21 cellular contexts compared by ENCODE assay signal in genomic region chr5:100823812-100824211, GRCh38.
"Had no signal": no experiment of that assay in that cellular context is flagged by ENCODE, and none has a peak within 500 bp of the region (broad histone marks: within the 10 kb centered on the region; RNA-seq: fewer than 3 reads in every experiment).

No MANE protein-coding gene starts in this region.

- H3K27me3 ChIP-seq: esophagus squamous epithelium, gastroesophageal sphincter, neural progenitor cell, ovary, testis, transverse colon had no signal

- H3K4me3 Mint-ChIP-seq: naive thymus-derived CD4-positive, alpha-beta T cell; neural progenitor cell; stimulated activated naive B cell treated with anti-CD40 and anti-IgM and Interleukin-4, amounts not matched to agents 10 μg/mL and 1 μg/mL and 100 μg/mL, for 72 hours; stimulated activated naive CD8-positive, alpha-beta T cell treated with anti-CD3 and anti-CD28 coated beads, Interleukin-15, amount 100 ng/mL, for 72 hours had no signal

- DNase-seq: effector CD4-positive, alpha-beta T cell; esophagus squamous epithelium; foreskin fibroblast; glutamatergic neuron; islet precursor cell; mammary epithelial cell; naive thymus-derived CD4-positive, alpha-beta T cell; nucleus accumbens; ovary; right cardiac atrium; stimulated activated CD4-positive, alpha-beta T cell treated with anti-CD3 and anti-CD28 coated beads, Interleukin-4, amount 100 ng/mL, for 24 hours; stimulated activated naive B cell treated with anti-CD40 and anti-IgM and Interleukin-4, amounts not matched to agents 10 μg/mL and 1 μg/mL and 100 μg/mL, for 72 hours; stimulated activated naive CD8-positive, alpha-beta T cell treated with anti-CD3 and anti-CD28 coated beads, Interleukin-15, amount 100 ng/mL, for 72 hours; testis; transverse colon had no signal

- H3K9me3 Mint-ChIP-seq: naive thymus-derived CD4-positive, alpha-beta T cell; stimulated activated naive B cell treated with anti-CD40 and anti-IgM and Interleukin-4, amounts not matched to agents 10 μg/mL and 1 μg/mL and 100 μg/mL, for 72 hours; stimulated activated naive CD8-positive, alpha-beta T cell treated with anti-CD3 and anti-CD28 coated beads, Interleukin-15, amount 100 ng/mL, for 72 hours had no signal

- H3K27ac Mint-ChIP-seq: neural progenitor cell; progenitor cell of endocrine pancreas; stimulated activated naive B cell treated with anti-CD40 and anti-IgM and Interleukin-4, amounts not matched to agents 10 μg/mL and 1 μg/mL and 100 μg/mL, for 72 hours; stimulated activated naive CD8-positive, alpha-beta T cell treated with anti-CD3 and anti-CD28 coated beads, Interleukin-15, amount 100 ng/mL, for 72 hours had no signal

- ATAC-seq: gastroesophageal sphincter; left lobe of liver; naive thymus-derived CD4-positive, alpha-beta T cell; right cardiac atrium; stimulated activated naive B cell treated with anti-CD40 and anti-IgM and Interleukin-4, amounts not matched to agents 10 μg/mL and 1 μg/mL and 100 μg/mL, for 72 hours; stimulated activated naive CD8-positive, alpha-beta T cell treated with anti-CD3 and anti-CD28 coated beads, Interleukin-15, amount 100 ng/mL, for 72 hours had no signal

- H3K4me2 ChIP-seq: neural progenitor cell had no signal

- H2AFZ ChIP-seq: neural progenitor cell had no signal

- H3K4me1 ChIP-seq: neural progenitor cell, testis had no signal

- H3K9me3 ChIP-seq: esophagus squamous epithelium, gastroesophageal sphincter, ovary, testis, transverse colon had no signal

- FAIRE-seq: endometrium had no signal

- H3K27ac ChIP-seq: coronary artery, esophagus squamous epithelium, gastroesophageal sphincter, neural progenitor cell, ovary, testis, transverse colon had no signal

- H3K27me3 Mint-ChIP-seq: naive thymus-derived CD4-positive, alpha-beta T cell; progenitor cell of endocrine pancreas; stimulated activated naive B cell treated with anti-CD40 and anti-IgM and Interleukin-4, amounts not matched to agents 10 μg/mL and 1 μg/mL and 100 μg/mL, for 72 hours; stimulated activated naive CD8-positive, alpha-beta T cell treated with anti-CD3 and anti-CD28 coated beads, Interleukin-15, amount 100 ng/mL, for 72 hours had no signal

- H3K9ac ChIP-seq: neural progenitor cell had no signal

- H3K36me3 ChIP-seq: esophagus squamous epithelium, gastroesophageal sphincter, neural progenitor cell, ovary, transverse colon had no signal

- H3K4me3 ChIP-seq: coronary artery, esophagus squamous epithelium, gastroesophageal sphincter, neural progenitor cell, ovary, testis, transverse colon had no signal
